Comparison of ENCODE assay signal across 11 cellular contexts in the genomic region with DNA sequence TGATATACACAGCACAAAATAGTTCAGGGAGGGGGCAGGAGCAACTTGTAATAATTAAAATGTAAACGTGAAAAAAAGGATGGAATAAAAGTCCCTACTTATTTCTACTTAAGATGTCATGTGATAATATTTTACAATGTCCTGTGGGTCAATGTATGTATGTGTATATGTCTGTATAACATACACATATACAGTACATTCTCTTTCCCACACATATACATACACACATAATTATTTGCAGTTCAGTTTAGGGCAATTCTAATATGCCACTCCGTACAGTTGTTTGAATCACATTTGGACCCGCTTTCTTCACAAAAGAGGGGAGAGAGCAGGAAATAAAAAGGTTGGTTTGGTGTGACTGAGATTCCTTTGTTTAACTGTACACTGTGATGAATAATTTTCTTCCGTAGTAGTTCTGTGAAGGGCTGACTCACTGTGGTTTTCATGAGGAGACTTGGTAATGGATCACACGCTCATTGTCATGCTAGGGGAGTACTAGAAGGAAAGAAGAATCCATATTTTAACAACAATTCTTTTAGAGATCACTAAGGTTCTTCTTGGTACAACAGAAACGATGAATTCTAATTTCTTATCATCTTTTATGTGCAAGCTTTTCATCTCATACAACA. TPM values are rescaled to one million over a fixed set of nuclear protein-coding genes. Genes with fewer than 3 reads are reported as not detected.
DNase-seq lines count a peak whose midpoint lies in the region; ATAC-seq, FAIRE-seq and TF ChIP-seq lines count a peak whose summit lies in the region.
"Had no signal": no experiment of that assay in that cellular context is flagged by ENCODE, and none has a peak within 500 bp of the region (broad histone marks: within the 10 kb centered on the region; RNA-seq: fewer than 3 reads in every experiment).

No MANE protein-coding gene starts in this region.

- H3K4me2 ChIP-seq in OCI-LY7 (ENCODE audit: low read length): no peak overlapping the region
- H3K4me2 ChIP-seq: BLaER1 had no signal

- H3K4me3 ChIP-seq in OCI-LY7 (ENCODE audit: low read depth, low read length, poor library complexity, severe bottlenecking): no peak overlapping the region
- no peak overlapping the region for H3K4me3 ChIP-seq in skeletal muscle cell (ENCODE audit: low read depth, low read length)
- H3K4me3 ChIP-seq: BLaER1, spleen had no signal

- peak; percentile 99 for ATAC-seq in activated CD4-positive, alpha-beta T cell treated with anti-CD3 and anti-CD28 coated beads for 36 hours
- no peak for ATAC-seq in GM18873 (IDR thresholded peaks at IDR 0.05; ENCODE audit: low FRiP score, unreplicated experiment)

- TF ChIP-seq CTCF in OCI-LY7 (conservative IDR thresholded peaks at IDR 0.05; ENCODE audit: low read length) (no peak), chondrocyte (IDR thresholded peaks at IDR 0.05) (no peak)

- intact Hi-C loops in activated CD4-positive, alpha-beta T cell treated with anti-CD3 and anti-CD28 coated beads for 36 hours (cut with DNase I, micrococcal nuclease): loop anchor here in 1 of 2 experiments (10.0 kb wide), 2 partner anchors 325 to 435 kb away; no protein-coding TSS in a partner anchor
- intact Hi-C loops in OCI-LY7 (cut with micrococcal nuclease; ENCODE audit: unreplicated experiment): no loop called here

- peak overlapping the region; percentile 67 for H3K27ac Mint-ChIP-seq in activated CD4-positive, alpha-beta T cell treated with anti-CD3 and anti-CD28 coated beads for 36 hours
- peak overlapping the region; percentile 96 for H3K27ac Mint-ChIP-seq in chondrocyte (ENCODE audit: unreplicated experiment)

- BruUV-seq in OCI-LY7 (replicated peaks; lab: Mats Ljungman, UMichigan): TSS peak; percentile 34

- POLR2A ChIA-PET in activated CD4-positive, alpha-beta T cell treated with anti-CD3 and anti-CD28 coated beads for 36 hours (lab: Charles Lee): interaction anchor here (0.6 kb wide), 1 partner anchor 141 kb away, joined by 3 read pairs; no protein-coding TSS in a partner anchor
- POLR2A ChIA-PET in OCI-LY7 (lab: Charles Lee): no interaction called here

- no peak overlapping the region for H2AFZ ChIP-seq in OCI-LY7 (ENCODE audit: low read length)

- CTCF ChIA-PET in activated CD4-positive, alpha-beta T cell treated with anti-CD3 and anti-CD28 coated beads for 36 hours (lab: Charles Lee): interaction anchor here (1.3 to 1.7 kb wide), 3 partner anchors 10 to 806 kb away, joined by 4 read pairs; no protein-coding TSS in a partner anchor
- CTCF ChIA-PET in OCI-LY7 (lab: Charles Lee; ENCODE audit: unreplicated experiment): interaction anchor here (0.7 kb wide), 1 partner anchor 745 kb away, joined by 4 read pairs; no protein-coding TSS in a partner anchor

- peaks cover 24% of the 10 kb centered on the region for H3K4me1 Mint-ChIP-seq in activated CD4-positive, alpha-beta T cell treated with anti-CD3 and anti-CD28 coated beads for 36 hours
- peaks cover 32% of the 10 kb centered on the region for H3K4me1 Mint-ChIP-seq in chondrocyte (ENCODE audit: low read depth)

- DNase-seq in activated CD4-positive, alpha-beta T cell treated with anti-CD3 and anti-CD28 coated beads for 36 hours: peak; percentile 25
- no peak for DNase-seq in activated CD4-positive, alpha-beta T cell treated with anti-CD3 and anti-CD28 coated beads, Interleukin-2, amount 50 U/mL, for 4 hours
- DNase-seq in OCI-LY7 (ENCODE audit: low spot score): no peak
- no peak for DNase-seq in chondrocyte (ENCODE audit: low spot score)
- DNase-seq in skeletal muscle cell (ENCODE audit: low read depth): peak; percentile 73
- DNase-seq in UCSD-AML1 (lab: John Stamatoyannopoulos, UW; ENCODE audit: unreplicated experiment): no peak
- DNase-seq in frontal cortex (ENCODE audit: low spot score in 2 of 2): no peak
- DNase-seq: SHP77 treated with DMSO at 0.1 percent for 48 hours, spleen had no signal

- no peaks in the 10 kb centered on the region for H3K9me2 ChIP-seq in OCI-LY7 (ENCODE audit: insufficient read depth, low read length)

- no peaks in the 10 kb centered on the region for H3K9me3 ChIP-seq in OCI-LY7 (ENCODE audit: low read length)
- H3K9me3 ChIP-seq: BLaER1, spleen had no signal

- H3K4me3 Mint-ChIP-seq in activated CD4-positive, alpha-beta T cell treated with anti-CD3 and anti-CD28 coated beads for 36 hours: no peak overlapping the region
- H3K4me3 Mint-ChIP-seq in chondrocyte (ENCODE audit: unreplicated experiment): no peak overlapping the region

- no peaks in the 10 kb centered on the region for H3K4me1 ChIP-seq in OCI-LY7 (ENCODE audit: insufficient read depth, low read length, poor library complexity, severe bottlenecking)
- H3K4me1 ChIP-seq: BLaER1, spleen had no signal

- no peaks in the 10 kb centered on the region for H3K79me2 ChIP-seq in OCI-LY7 (ENCODE audit: insufficient read depth, low read depth, low read length)

- no peak overlapping the region for H3K27ac ChIP-seq in OCI-LY7 (ENCODE audit: low read depth, low read length, poor library complexity, severe bottlenecking)
- H3K27ac ChIP-seq: BLaER1, spleen had no signal

- H3K9me3 Mint-ChIP-seq in activated CD4-positive, alpha-beta T cell treated with anti-CD3 and anti-CD28 coated beads for 36 hours (ENCODE audit: low read depth): no peaks in the 10 kb centered on the region
- no peaks in the 10 kb centered on the region for H3K9me3 Mint-ChIP-seq in chondrocyte (ENCODE audit: low read depth)

- FAIRE-seq in frontal cortex (lab: Jason Lieb, UNC): no peak

- H3K36me3 Mint-ChIP-seq in activated CD4-positive, alpha-beta T cell treated with anti-CD3 and anti-CD28 coated beads for 36 hours (ENCODE audit: low read depth): peaks cover 3% of the 10 kb centered on the region
- H3K36me3 Mint-ChIP-seq in chondrocyte (ENCODE audit: low read depth): peaks cover 4% of the 10 kb centered on the region

- H3K36me3 ChIP-seq in OCI-LY7 (ENCODE audit: insufficient read depth, low read length): peaks cover 66% of the 10 kb centered on the region

- H3K27me3 Mint-ChIP-seq in activated CD4-positive, alpha-beta T cell treated with anti-CD3 and anti-CD28 coated beads for 36 hours: no peaks in the 10 kb centered on the region
- no peaks in the 10 kb centered on the region for H3K27me3 Mint-ChIP-seq in chondrocyte (ENCODE audit: low read depth)

- no peaks in the 10 kb centered on the region for H4K20me1 ChIP-seq in OCI-LY7 (ENCODE audit: insufficient read depth, low read length)
- H4K20me1 ChIP-seq: BLaER1 had no signal

RNA-seq across cellular contexts. Expression of a gene that starts 26.2 kb away (rescaled TPM):
- not detected for total RNA-seq in activated CD4-positive, alpha-beta T cell treated with anti-CD3 and anti-CD28 coated beads for 36 hours
- 0.35 TPM in 1 of 2 replicates, not detected in the other for total RNA-seq in OCI-LY7 (2014; rRNA removed; shearing (Covaris generic))
- total RNA-seq in OCI-LY7 (2022): 0.27 TPM in 1 of 2 replicates, not detected in the other
- not detected in 3 replicates for total RNA-seq in chondrocyte
- total RNA-seq in frontal cortex: 1.6 TPM
- total RNA-seq: spleen had no signal

Comparison
In these comparisons a context has a peak if more than half of its experiments do, and no peak if none do; other contexts are left out.
1. DNase-seq: peak in activated CD4-positive, alpha-beta T cell treated with anti-CD3 and anti-CD28 coated beads for 36 hours (single experiment) and skeletal muscle cell (single experiment); none in activated CD4-positive, alpha-beta T cell treated with anti-CD3 and anti-CD28 coated beads, Interleukin-2, amount 50 U/mL, for 4 hours (0 of 2), OCI-LY7 (single experiment), chondrocyte (single experiment), UCSD-AML1 (single experiment) and frontal cortex (0 of 2).